12 cellular contexts compared by ENCODE assay signal in genomic region chr1:201640624-201641023, GRCh38.
DNase-seq lines count a peak whose midpoint lies in the region; ATAC-seq and TF ChIP-seq lines count a peak whose summit lies in the region.
"Had no signal": no experiment of that assay in that cellular context is flagged by ENCODE, and none has a peak within 500 bp of the region (broad histone marks: within the 10 kb centered on the region; RNA-seq: fewer than 3 reads in every experiment).

No MANE protein-coding gene starts in this region.

- H3K4me2 ChIP-seq in mesenchymal stem cell (ENCODE audit: low read length, poor library complexity, severe bottlenecking) = no peak overlapping the region
- H3K4me2 ChIP-seq in SK-N-SH = no peak overlapping the region
- H3K4me2 ChIP-seq in neural progenitor cell = no peak overlapping the region

- DNase-seq in Right ventricle myocardium inferior (ENCODE audit: missing footprints) = peak; percentile 79
- DNase-seq in cardiac septum (ENCODE audit: low spot score) = no peak
- DNase-seq in fibroblast of pulmonary artery (ENCODE audit: low read depth) = peak; percentile 75
- DNase-seq in mesenchymal stem cell = peak; percentile 93
- DNase-seq in SK-N-SH = no peak
- no peak for DNase-seq in activated naive CD4-positive, alpha-beta T cell treated with anti-CD3 and anti-CD28 coated beads, Interleukin-2, amount 50 U/mL, for 16 hours
- no peak for DNase-seq in glutamatergic neuron
- no peak for DNase-seq in neural progenitor cell (ENCODE audit: low spot score)
- DNase-seq: activated effector memory CD4-positive, alpha-beta T cell treated with Interleukin-2 at 50 U/mL for 16 hours; NCI-H2029 treated with DMSO at 0.1 percent for 48 hours; T-helper 1 cell had no signal

- H2AFZ ChIP-seq in mesenchymal stem cell (ENCODE audit: low read depth, low read length) (no peak overlapping the region), SK-N-SH (ENCODE audit: low read depth) (no peak overlapping the region), neural progenitor cell (replicated peaks) (no peak overlapping the region)

- TF ChIP-seq EP300 in SK-N-SH (IDR thresholded peaks at IDR 0.05; ENCODE audit: borderline replicate concordance in 1 of 2, low read depth in 1 of 2, low read length in 1 of 2) = no peak

- peaks cover 12% of the 10 kb centered on the region for H3K4me1 ChIP-seq in mesenchymal stem cell (ENCODE audit: control insufficient read depth, insufficient read depth, low read depth, low read length)
- H3K4me1 ChIP-seq in SK-N-SH (ENCODE audit: control insufficient read depth in 1 of 2, insufficient read depth in 2 of 2, low read depth in 1 of 2, low read length in 1 of 2) = peaks cover 16 to 20% of the 10 kb centered on the region in 2 experiments
- H3K4me1 ChIP-seq in neural progenitor cell = peaks cover 20% of the 10 kb centered on the region

- no peak overlapping the region for H2BK5ac ChIP-seq in mesenchymal stem cell (ENCODE audit: low read depth, low read length, poor library complexity, severe bottlenecking)

- intact Hi-C loops in Right ventricle myocardium inferior (cut with DNase I) (no loop called here), cardiac septum (cut with DNase I) (no loop called here)

- no peak overlapping the region for H3K23ac ChIP-seq in mesenchymal stem cell (ENCODE audit: low read length in 2 of 2)

- H4K91ac ChIP-seq in mesenchymal stem cell (ENCODE audit: low read length) = no peak overlapping the region

- CTCF ChIA-PET in SK-N-SH (lab: Yijun Ruan, JAX) = interaction anchor here (0.6 to 1.6 kb wide), 3 partner anchors 8 to 80 kb away, joined by 3 to 6 read pairs (median 4); no protein-coding TSS in a partner anchor

- ATAC-seq in Right ventricle myocardium inferior = peak; percentile 82
- ATAC-seq: WTC11 had no signal

- no peak overlapping the region for H2AK5ac ChIP-seq in mesenchymal stem cell (ENCODE audit: low read length, severe bottlenecking)

- H3K9me2 ChIP-seq in SK-N-SH = no peaks in the 10 kb centered on the region

- peaks cover 8% of the 10 kb centered on the region for H3K27me3 Mint-ChIP-seq in glutamatergic neuron (ENCODE audit: unreplicated experiment)
- H3K27me3 Mint-ChIP-seq in neural progenitor cell (ENCODE audit: insufficient read depth, low read depth) = peaks cover 9% of the 10 kb centered on the region

- peak overlapping the region; percentile 26 to 28 for H3K18ac ChIP-seq in mesenchymal stem cell (ENCODE audit: low read depth in 1 of 2, low read length in 2 of 2)

- H3K79me1 ChIP-seq in mesenchymal stem cell (replicated peaks; ENCODE audit: low read length, poor library complexity, severe bottlenecking) = peaks cover 22% of the 10 kb centered on the region

- POLR2A ChIA-PET in SK-N-SH (lab: Yijun Ruan, JAX) = no interaction called here

- peaks cover 7% of the 10 kb centered on the region for H3K4me1 Mint-ChIP-seq in glutamatergic neuron (ENCODE audit: low read depth, unreplicated experiment)
- H3K4me1 Mint-ChIP-seq in neural progenitor cell = peaks cover 38% of the 10 kb centered on the region

- H3K9me3 ChIP-seq in mesenchymal stem cell (ENCODE audit: control insufficient read depth, low read length) (no peaks in the 10 kb centered on the region), SK-N-SH (no peaks in the 10 kb centered on the region), neural progenitor cell (ENCODE audit: low read depth) (no peaks in the 10 kb centered on the region)

- peak overlapping the region in 1 of 2 experiments; percentile 45 for H3K14ac ChIP-seq in mesenchymal stem cell (ENCODE audit: low read length in 2 of 2)

- no peak overlapping the region for H4K8ac ChIP-seq in mesenchymal stem cell (ENCODE audit: low read length)

- H3K36me3 ChIP-seq in mesenchymal stem cell (ENCODE audit: control insufficient read depth in 1 of 2, insufficient read depth in 2 of 2, low read depth in 1 of 2, low read length in 2 of 2) = peaks cover 12 to 17% of the 10 kb centered on the region in 2 experiments
- H3K36me3 ChIP-seq in SK-N-SH (replicated peaks in 1 of 2; ENCODE audit: control insufficient read depth in 1 of 2, insufficient read depth in 2 of 2, low read length in 1 of 2) = peaks cover 21 to 26% of the 10 kb centered on the region in 2 experiments
- no peaks in the 10 kb centered on the region for H3K36me3 ChIP-seq in neural progenitor cell

- H2BK15ac ChIP-seq in mesenchymal stem cell (ENCODE audit: low read depth, poor library complexity, severe bottlenecking) = no peak overlapping the region

- H3K79me2 ChIP-seq in SK-N-SH (ENCODE audit: insufficient read depth) (peaks cover 68% of the 10 kb centered on the region), neural progenitor cell (ENCODE audit: low read depth) (no peaks in the 10 kb centered on the region)

- peaks cover 53% of the 10 kb centered on the region; the same call in 1 of the 2 replicates for H4K20me1 ChIP-seq in SK-N-SH (ENCODE audit: insufficient read depth)
- peaks cover 37% of the 10 kb centered on the region for H4K20me1 ChIP-seq in neural progenitor cell (ENCODE audit: low read depth)

- H3F3A ChIP-seq in SK-N-SH (replicated peaks; ENCODE audit: insufficient read depth) (peaks cover 57% of the 10 kb centered on the region), neural progenitor cell (ENCODE audit: low read depth) (peaks cover 19% of the 10 kb centered on the region)

- 64% methylated on average over 2 of the region's 6 CpGs for WGBS in mesenchymal stem cell
- WGBS in SK-N-SH (ENCODE audit: low lambda C conversion rate) = 89% methylated on average over 6 of the region's 6 CpGs

- H3K9me3 Mint-ChIP-seq in glutamatergic neuron (ENCODE audit: unreplicated experiment) (peaks cover 2% of the 10 kb centered on the region), neural progenitor cell (peaks cover 2% of the 10 kb centered on the region)
- H3K9me3 Mint-ChIP-seq: WTC11 had no signal

- H3K27ac ChIP-seq in mesenchymal stem cell (ENCODE audit: low read length, poor library complexity, severe bottlenecking) (no peak overlapping the region), SK-N-SH (ENCODE audit: low read depth in 2 of 2, low read length in 1 of 2) (no peak overlapping the region), neural progenitor cell (no peak overlapping the region)

- TF ChIP-seq RAD21 in SK-N-SH (IDR thresholded peaks at IDR 0.05; ENCODE audit: low read length) = no peak

- H2BK120ac ChIP-seq in mesenchymal stem cell (ENCODE audit: low read depth, low read length) = peak overlapping the region; percentile 29

- H3K36me3 Mint-ChIP-seq in glutamatergic neuron (ENCODE audit: unreplicated experiment) (no peaks in the 10 kb centered on the region), neural progenitor cell (peaks cover 6% of the 10 kb centered on the region)
- H3K36me3 Mint-ChIP-seq: WTC11 had no signal

- H3K27ac Mint-ChIP-seq in glutamatergic neuron (ENCODE audit: unreplicated experiment) (no peak overlapping the region), neural progenitor cell (no peak overlapping the region)
- H3K27ac Mint-ChIP-seq: WTC11 had no signal

- H3K27me3 ChIP-seq in mesenchymal stem cell (ENCODE audit: control insufficient read depth in 1 of 2, insufficient read depth in 1 of 2, low read length in 2 of 2) = no peaks in the 10 kb centered on the region
- no peaks in the 10 kb centered on the region for H3K27me3 ChIP-seq in SK-N-SH (ENCODE audit: insufficient read depth)
- peaks cover 96% of the 10 kb centered on the region for H3K27me3 ChIP-seq in neural progenitor cell

- H3K9ac ChIP-seq in mesenchymal stem cell (ENCODE audit: low read length) = peak overlapping the region; percentile 69
- no peak overlapping the region for H3K9ac ChIP-seq in SK-N-SH
- no peak overlapping the region for H3K9ac ChIP-seq in neural progenitor cell

- TF ChIP-seq CTCF in fibroblast of pulmonary artery (IDR thresholded peaks at IDR 0.05; ENCODE audit: low read length, missing control alignments) (no peak), SK-N-SH (IDR thresholded peaks at IDR 0.05) (no peak), glutamatergic neuron (IDR thresholded peaks at IDR 0.05; ENCODE audit: partially characterized antibody, unreplicated experiment) (no peak), neural progenitor cell (IDR thresholded peaks at IDR 0.05) (no peak)

- H3K4ac ChIP-seq in mesenchymal stem cell (ENCODE audit: low read depth in 1 of 2, low read length in 2 of 2) = peak overlapping the region; percentile 60 to 73

- H3K4me3 ChIP-seq in fibroblast of pulmonary artery (replicated peaks; ENCODE audit: low read depth, low read length) (no peak overlapping the region), mesenchymal stem cell (ENCODE audit: insufficient read depth in 1 of 2, low read depth in 1 of 2, low read length in 2 of 2) (peak overlapping the region in 1 of 2 experiments; percentile 26), SK-N-SH (ENCODE audit: low read depth in 2 of 2, low read length in 1 of 2) (no peak overlapping the region), neural progenitor cell (no peak overlapping the region)

- peak overlapping the region in 1 of 2 experiments; percentile 88 for H2BK12ac ChIP-seq in mesenchymal stem cell (ENCODE audit: low read length in 2 of 2)

- H3K4me3 Mint-ChIP-seq in glutamatergic neuron (ENCODE audit: unreplicated experiment) (no peak overlapping the region), neural progenitor cell (no peak overlapping the region)
- H3K4me3 Mint-ChIP-seq: WTC11 had no signal

TF ChIP-seq in SK-N-SH, 30 proteins besides CTCF, POLR2A, EP300 and RAD21 (continues in another document):
- no peak for TF ChIP-seq IRF3 (IDR thresholded peaks at IDR 0.05; ENCODE audit: low read depth, low read length)
- no peak for TF ChIP-seq FOXJ3 (CRISPR knock-in tag; IDR thresholded peaks at IDR 0.05)
- no peak for TF ChIP-seq RFX5 (IDR thresholded peaks at IDR 0.05; ENCODE audit: low read length)
- no peak for TF ChIP-seq GABPA (IDR thresholded peaks at IDR 0.05; ENCODE audit: low read depth)
- no peak for TF ChIP-seq USF1 (IDR thresholded peaks at IDR 0.05; ENCODE audit: borderline replicate concordance, low read depth)
- no peak for TF ChIP-seq SIN3A (IDR thresholded peaks at IDR 0.05; ENCODE audit: borderline replicate concordance, low read depth, low read length)

Comparison
In these comparisons a context has a peak if more than half of its experiments do, and no peak if none do; other contexts are left out.
1. DNase-seq: peak in Right ventricle myocardium inferior (single experiment), fibroblast of pulmonary artery (single experiment) and mesenchymal stem cell (single experiment); none in cardiac septum (single experiment), SK-N-SH (single experiment), activated naive CD4-positive, alpha-beta T cell treated with anti-CD3 and anti-CD28 coated beads, Interleukin-2, amount 50 U/mL, for 16 hours (single experiment), glutamatergic neuron (single experiment) and neural progenitor cell (single experiment).